Comparison of ENCODE assay signal across 16 cellular contexts in the genomic region with DNA sequence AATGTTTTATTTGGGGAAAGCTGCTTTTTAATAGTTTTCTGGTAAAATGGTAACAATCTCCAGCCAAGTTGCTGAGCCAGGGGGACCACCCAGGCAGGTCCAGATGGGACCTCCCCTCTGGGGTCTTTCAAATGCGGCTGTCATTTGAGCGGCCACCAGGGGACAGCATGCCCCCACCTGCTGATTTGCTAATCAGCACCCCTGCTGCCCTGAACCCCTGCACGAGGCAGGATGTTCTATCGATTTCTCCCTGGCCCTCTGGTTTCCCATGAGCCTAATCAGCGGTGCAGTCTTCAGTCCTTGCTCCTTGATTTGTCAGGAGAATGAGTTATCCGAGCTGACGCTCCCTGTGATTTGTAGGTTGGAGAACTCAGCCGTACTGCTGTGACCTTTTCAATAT.
DNase-seq lines count a peak whose midpoint lies in the region; ATAC-seq and TF ChIP-seq lines count a peak whose summit lies in the region.
"Had no signal": no experiment of that assay in that cellular context is flagged by ENCODE, and none has a peak within 500 bp of the region (broad histone marks: within the 10 kb centered on the region; RNA-seq: fewer than 3 reads in every experiment).

No MANE protein-coding gene starts in this region.

- peaks cover 4% of the 10 kb centered on the region for H3K27me3 Mint-ChIP-seq in activated naive CD4-positive, alpha-beta T cell treated with anti-CD3 and anti-CD28 coated beads for 36 hours (ENCODE audit: low read depth)
- peaks cover 21% of the 10 kb centered on the region for H3K27me3 Mint-ChIP-seq in activated naive CD4-positive, alpha-beta T cell treated with anti-CD3 and anti-CD28 coated beads, Interleukin-2, amount 10 ng/mL, durations not matched to agents 7 days and 5 days

- H3K27ac Mint-ChIP-seq in activated naive CD4-positive, alpha-beta T cell treated with anti-CD3 and anti-CD28 coated beads for 36 hours = no peak overlapping the region
- H3K27ac Mint-ChIP-seq in activated naive CD4-positive, alpha-beta T cell treated with anti-CD3 and anti-CD28 coated beads, Interleukin-2, amount 10 ng/mL, durations not matched to agents 7 days and 5 days = no peak overlapping the region

- peaks cover 12% of the 10 kb centered on the region for H3K4me1 ChIP-seq in PC-9 (replicated peaks; ENCODE audit: insufficient read depth)
- H3K4me1 ChIP-seq: BLaER1 had no signal

- H3F3A ChIP-seq in PC-9 (ENCODE audit: insufficient read depth, low read depth) = no peaks in the 10 kb centered on the region

- peak; percentile 35; the same call in 1 of the 2 replicates for TF ChIP-seq CTCF in PC-9 (conservative IDR thresholded peaks at IDR 0.05)
- TF ChIP-seq CTCF in fibroblast of villous mesenchyme (IDR thresholded peaks at IDR 0.05; ENCODE audit: insufficient read depth, low read depth, low read length) = peak; percentile 34

- no peaks in the 10 kb centered on the region for H3K36me3 ChIP-seq in PC-9 (ENCODE audit: low read depth)
- H3K36me3 ChIP-seq: BLaER1 had no signal

- CTCF ChIA-PET in activated naive CD4-positive, alpha-beta T cell treated with anti-CD3 and anti-CD28 coated beads for 36 hours (lab: Charles Lee) = interaction anchor here (0.7 to 1.0 kb wide), 2 partner anchors 17 to 254 kb away, joined by 3 read pairs; no protein-coding TSS in a partner anchor
- CTCF ChIA-PET in activated naive CD4-positive, alpha-beta T cell treated with anti-CD3 and anti-CD28 coated beads, Interleukin-2, amount 10 ng/mL, durations not matched to agents 7 days and 5 days (lab: Charles Lee) = no interaction called here
- CTCF ChIA-PET in PC-9 (lab: Charles Lee) = interaction anchor here (0.6 kb wide), 1 partner anchor 482 kb away, joined by 5 read pairs; no protein-coding TSS in a partner anchor

- no peaks in the 10 kb centered on the region for H3K27me3 ChIP-seq in PC-9 (ENCODE audit: insufficient read depth, low read depth)
- H3K27me3 ChIP-seq: BLaER1 had no signal

- POLR2A ChIA-PET in PC-9 (lab: Charles Lee; ENCODE audit: unreplicated experiment) = interaction anchor here (0.6 kb wide), 1 partner anchor 42 kb away, joined by 3 read pairs; no protein-coding TSS in a partner anchor

- H3K36me3 Mint-ChIP-seq in activated naive CD4-positive, alpha-beta T cell treated with anti-CD3 and anti-CD28 coated beads for 36 hours (ENCODE audit: low read depth) = no peaks in the 10 kb centered on the region
- H3K36me3 Mint-ChIP-seq in activated naive CD4-positive, alpha-beta T cell treated with anti-CD3 and anti-CD28 coated beads, Interleukin-2, amount 10 ng/mL, durations not matched to agents 7 days and 5 days = no peaks in the 10 kb centered on the region

- ATAC-seq in stimulated activated naive CD8-positive, alpha-beta T cell treated with anti-CD3 and anti-CD28 coated beads, Interleukin-15, Interleukin-2, amounts not matched to agents 100 U/mL and 50 U/mL, for 24 hours = no peak
- no peak for ATAC-seq in GM18520 (IDR thresholded peaks at IDR 0.05; ENCODE audit: unreplicated experiment)
- no peak for ATAC-seq in esophagus mucosa
- ATAC-seq: mucosa of descending colon had no signal

- no peak overlapping the region for H3K4me3 ChIP-seq in PC-9
- no peak overlapping the region for H3K4me3 ChIP-seq in fibroblast of villous mesenchyme (ENCODE audit: low read depth, low read length)
- H3K4me3 ChIP-seq: BLaER1, mucosa of descending colon had no signal

- BruUV-seq in PC-9 (replicated peaks; lab: Mats Ljungman, UMichigan) = no TSS peak

- DNase-seq in activated naive CD4-positive, alpha-beta T cell treated with anti-CD3 and anti-CD28 coated beads for 36 hours = peak; percentile 31
- no peak for DNase-seq in activated naive CD4-positive, alpha-beta T cell treated with anti-CD3 and anti-CD28 coated beads, Interleukin-2, amount 10 ng/mL, durations not matched to agents 7 days and 5 days
- DNase-seq in PC-9 (no peak), fibroblast of villous mesenchyme (ENCODE audit: low read depth) (no peak), NCI-H526 (lab: John Stamatoyannopoulos, UW) (no peak)
- DNase-seq in stimulated activated naive CD8-positive, alpha-beta T cell treated with anti-CD3 and anti-CD28 coated beads, Interleukin-15, Interleukin-2, amounts not matched to agents 100 U/mL and 50 U/mL, for 24 hours = peak; percentile 41
- DNase-seq: activated CD8-positive, alpha-beta memory T cell treated with anti-CD3 and anti-CD28 coated beads for 24 hours; aorta; mucosa of descending colon; NCI-H1930; SIG-M5; stimulated activated CD4-positive, alpha-beta T cell treated with anti-CD3 and anti-CD28 coated beads, Interleukin-12 subunit alpha, Interleukin-12 subunit beta, amount 100 ng/mL, for 4 hours had no signal

- intact Hi-C loops in activated naive CD4-positive, alpha-beta T cell treated with anti-CD3 and anti-CD28 coated beads for 36 hours (cut with micrococcal nuclease) = loop anchor here (1.0 to 5.0 kb wide), 3 partner anchors 95 to 502 kb away; no protein-coding TSS in a partner anchor
- intact Hi-C loops in PC-9 (cut with micrococcal nuclease; ENCODE audit: unreplicated experiment) = loop anchor here (5.0 kb wide), 1 partner anchor 672 kb away; no protein-coding TSS in a partner anchor

- no peaks in the 10 kb centered on the region for H3K9me2 ChIP-seq in PC-9 (ENCODE audit: insufficient read depth)

- H3K9me3 ChIP-seq in PC-9 (ENCODE audit: insufficient read depth, low read depth) = no peaks in the 10 kb centered on the region
- H3K9me3 ChIP-seq: BLaER1, mucosa of descending colon had no signal

- H3K4me3 Mint-ChIP-seq in activated naive CD4-positive, alpha-beta T cell treated with anti-CD3 and anti-CD28 coated beads for 36 hours = no peak overlapping the region
- H3K4me3 Mint-ChIP-seq in activated naive CD4-positive, alpha-beta T cell treated with anti-CD3 and anti-CD28 coated beads, Interleukin-2, amount 10 ng/mL, durations not matched to agents 7 days and 5 days = no peak overlapping the region

- no peak overlapping the region for H3K4me2 ChIP-seq in PC-9
- H3K4me2 ChIP-seq: BLaER1 had no signal

- H3K79me2 ChIP-seq in PC-9 (ENCODE audit: low read depth) = no peaks in the 10 kb centered on the region

- H4K20me1 ChIP-seq in PC-9 (ENCODE audit: insufficient read depth) = no peaks in the 10 kb centered on the region
- H4K20me1 ChIP-seq: BLaER1 had no signal

- no peaks in the 10 kb centered on the region for H3K4me1 Mint-ChIP-seq in activated naive CD4-positive, alpha-beta T cell treated with anti-CD3 and anti-CD28 coated beads for 36 hours (ENCODE audit: low read depth)
- H3K4me1 Mint-ChIP-seq in activated naive CD4-positive, alpha-beta T cell treated with anti-CD3 and anti-CD28 coated beads, Interleukin-2, amount 10 ng/mL, durations not matched to agents 7 days and 5 days = no peaks in the 10 kb centered on the region

- H3K9me3 Mint-ChIP-seq in activated naive CD4-positive, alpha-beta T cell treated with anti-CD3 and anti-CD28 coated beads for 36 hours = no peaks in the 10 kb centered on the region
- no peaks in the 10 kb centered on the region for H3K9me3 Mint-ChIP-seq in activated naive CD4-positive, alpha-beta T cell treated with anti-CD3 and anti-CD28 coated beads, Interleukin-2, amount 10 ng/mL, durations not matched to agents 7 days and 5 days

- H2AFZ ChIP-seq in PC-9 = no peak overlapping the region

- H3K27ac ChIP-seq in PC-9 = no peak overlapping the region
- H3K27ac ChIP-seq: BLaER1, HL-60 had no signal

Comparison
In these comparisons a context has a peak if more than half of its experiments do, and no peak if none do; other contexts are left out.
1. DNase-seq: peak in activated naive CD4-positive, alpha-beta T cell treated with anti-CD3 and anti-CD28 coated beads for 36 hours (single experiment) and stimulated activated naive CD8-positive, alpha-beta T cell treated with anti-CD3 and anti-CD28 coated beads, Interleukin-15, Interleukin-2, amounts not matched to agents 100 U/mL and 50 U/mL, for 24 hours (single experiment); none in activated naive CD4-positive, alpha-beta T cell treated with anti-CD3 and anti-CD28 coated beads, Interleukin-2, amount 10 ng/mL, durations not matched to agents 7 days and 5 days (single experiment), PC-9 (0 of 2), fibroblast of villous mesenchyme (single experiment) and NCI-H526 (0 of 2).